26 cellular contexts compared by ENCODE assay signal in genomic region chr15:35626531-35626930, GRCh38.
A peak's percentile ranks its signal among the peaks of the same experiment; 100 is the strongest.
DNase-seq lines count a peak whose midpoint lies in the region; FAIRE-seq and TF ChIP-seq lines count a peak whose summit lies in the region.
"Had no signal": no experiment of that assay in that cellular context is flagged by ENCODE, and none has a peak within 500 bp of the region (broad histone marks: within the 10 kb centered on the region; RNA-seq: fewer than 3 reads in every experiment).

No MANE protein-coding gene starts in this region.

- TF ChIP-seq POLR2A in H1 (IDR thresholded peaks at IDR 0.05; ENCODE audit: control extremely low read depth in 1 of 2, low read depth in 2 of 2, low read length in 2 of 2) = no peak

- no peaks in the 10 kb centered on the region for H4K20me1 ChIP-seq in H1 (replicated peaks in 1 of 2; ENCODE audit: control insufficient read depth in 1 of 2, insufficient read depth in 2 of 2, low read length in 2 of 2)

- no peak overlapping the region for H3K56ac ChIP-seq in H1 (replicated peaks; ENCODE audit: insufficient read length, low read depth, low read length)

- no peaks in the 10 kb centered on the region for H3K9me3 Mint-ChIP-seq in type B pancreatic cell
- H3K9me3 Mint-ChIP-seq: activated CD8-positive, alpha-beta T cell treated with anti-CD3 and anti-CD28 coated beads for 36 hours; activated T-cell treated with anti-CD3 and anti-CD28 coated beads, Interleukin-2, amount 50 U/mL, for 72 hours; stimulated activated effector memory CD8-positive, alpha-beta T cell treated with anti-CD3 and anti-CD28 coated beads, Interleukin-12 subunit alpha, Interleukin-12 subunit beta, amount 100 ng/mL, for 72 hours; T-cell had no signal

- H3K9me3 ChIP-seq in H1 (ENCODE audit: insufficient read depth in 2 of 2, low read depth in 1 of 2, low read length in 1 of 2) = no peaks in the 10 kb centered on the region
- H3K9me3 ChIP-seq: A549, esophagus squamous epithelium, neutrophil, thyroid gland had no signal

- no peak overlapping the region for H3K4me3 Mint-ChIP-seq in type B pancreatic cell
- H3K4me3 Mint-ChIP-seq: activated CD8-positive, alpha-beta T cell treated with anti-CD3 and anti-CD28 coated beads for 36 hours; activated naive CD8-positive, alpha-beta T cell; activated T-cell treated with anti-CD3 and anti-CD28 coated beads, Interleukin-2, amount 50 U/mL, for 72 hours; stimulated activated effector memory CD8-positive, alpha-beta T cell treated with anti-CD3 and anti-CD28 coated beads, Interleukin-12 subunit alpha, Interleukin-12 subunit beta, amount 100 ng/mL, for 72 hours; T-cell had no signal

- H3K23ac ChIP-seq in H1 (ENCODE audit: insufficient read length) = no peak overlapping the region

- no peak overlapping the region for H3K4me3 ChIP-seq in H1 (ENCODE audit: extremely low read depth in 1 of 4, insufficient read depth in 2 of 4, low read depth in 3 of 4, low read length in 4 of 4)
- H3K4me3 ChIP-seq: A549, esophagus squamous epithelium, GM23248, thyroid gland had no signal

- TF ChIP-seq CTCF in H1 (IDR thresholded peaks at IDR 0.05; ENCODE audit: control extremely low read depth in 1 of 3, insufficient read depth in 1 of 3, low read depth in 1 of 3, low read length in 3 of 3) (no peak), type B pancreatic cell (conservative IDR thresholded peaks at IDR 0.05) (no peak)

- H2BK15ac ChIP-seq in H1 (ENCODE audit: low read length) = no peak overlapping the region

- H3K79me2 ChIP-seq in H1 (ENCODE audit: control insufficient read depth in 1 of 2, insufficient read depth in 2 of 2, low read length in 2 of 2) = no peaks in the 10 kb centered on the region

- H4K91ac ChIP-seq in H1 (replicated peaks; ENCODE audit: insufficient read length, low read length) = no peak overlapping the region

- H2AK5ac ChIP-seq in H1 (ENCODE audit: low read depth, low read length) = no peak overlapping the region

- WGBS in H1 (ENCODE audit: extremely low coverage in 1 of 2, insufficient coverage in 1 of 2, insufficient read length in 1 of 2, insufficient replicate concordance in 2 of 2, low coverage in 1 of 2, low lambda C conversion rate in 2 of 2, missing lambda C conversion rate in 1 of 2), 2 experiments = 87% methylated on average over 2 of the region's 2 CpGs; no CpG with 5 or more reads in 1 of the 2 experiments

- H2BK5ac ChIP-seq in H1 (ENCODE audit: low read depth, low read length) = no peak overlapping the region

- H2BK120ac ChIP-seq in H1 (replicated peaks; ENCODE audit: low read depth, low read length) = no peak overlapping the region

- peak; percentile 14 for DNase-seq in NCI-H446 treated with DMSO at 0.1 percent for 48 hours (lab: John Stamatoyannopoulos, UW)
- DNase-seq in NCI-H446 (lab: John Stamatoyannopoulos, UW) = no peak
- no peak for DNase-seq in H1 (ENCODE audit: low read depth in 1 of 2, low spot score in 2 of 2)
- peak; percentile 28 to 68 for DNase-seq in lung microvascular endothelial cell (ENCODE audit: low read depth in 2 of 2)
- no peak for DNase-seq in type B pancreatic cell (ENCODE audit: extremely low spot score, unreplicated experiment)
- no peak for DNase-seq in SIG-M5 (lab: John Stamatoyannopoulos, UW)
- DNase-seq in T-helper 1 cell = no peak
- no peak for DNase-seq in RCC 7860 (ENCODE audit: low spot score)
- DNase-seq: activated CD8-positive, alpha-beta T cell treated with anti-CD3 and anti-CD28 coated beads for 36 hours; activated T-cell treated with anti-CD3 and anti-CD28 coated beads, Interleukin-2, amount 50 U/mL, for 72 hours; DMS79 treated with DMSO at 0.1 percent for 48 hours; esophagus squamous epithelium; hypothalamus; kidney glomerular epithelial cell; NCI-H1694 treated with DMSO at 0.1 percent for 48 hours; NCI-H524 treated with DMSO at 0.1 percent for 48 hours; right cardiac atrium; stimulated activated CD4-positive, alpha-beta T cell treated with anti-CD3 and anti-CD28 coated beads, Interleukin-15, amount 100 ng/mL, for 24 hours; T-cell; thyroid gland; WERI-Rb-1 had no signal

- no peak overlapping the region for H3K9ac ChIP-seq in H1 (replicated peaks in 1 of 4; ENCODE audit: extremely low read depth in 1 of 4, low read depth in 3 of 4, low read length in 3 of 4)
- H3K9ac ChIP-seq: GM23248 had no signal

- H3K79me1 ChIP-seq in H1 (ENCODE audit: low read depth, low read length) = no peaks in the 10 kb centered on the region

- no peak overlapping the region for H4K5ac ChIP-seq in H1 (ENCODE audit: insufficient read length, low read depth, low read length)

- H3K4ac ChIP-seq in H1 (replicated peaks; ENCODE audit: insufficient read length, low read depth, low read length) = no peak overlapping the region

- H2AFZ ChIP-seq in H1 (ENCODE audit: low read length) = 0 out of 2 replicates have a peak overlapping the region, but pooled peaks have one; percentile 70
- H2AFZ ChIP-seq: GM23248 had no signal

- POLR2A ChIA-PET in H1 (lab: Charles Lee; ENCODE audit: partially characterized antibody) = no interaction called here

- H3K4me1 ChIP-seq in H1 (replicated peaks in 1 of 4; ENCODE audit: control insufficient read depth in 3 of 4, insufficient read depth in 4 of 4, low read length in 3 of 4) = peaks cover 0 to 6% (median 1%) of the 10 kb centered on the region in 4 experiments; a peak in 1 of 7 replicates
- H3K4me1 ChIP-seq: A549, thyroid gland had no signal

- no peaks in the 10 kb centered on the region for H3K36me3 Mint-ChIP-seq in type B pancreatic cell
- H3K36me3 Mint-ChIP-seq: activated naive CD8-positive, alpha-beta T cell; stimulated activated effector memory CD8-positive, alpha-beta T cell treated with anti-CD3 and anti-CD28 coated beads, Interleukin-12 subunit alpha, Interleukin-12 subunit beta, amount 100 ng/mL, for 72 hours; T-cell had no signal

- H2BK12ac ChIP-seq in H1 (ENCODE audit: low read depth, low read length) = peak overlapping the region; percentile 20; the same call in 1 of the 2 replicates

- CTCF ChIA-PET in H1 (lab: Charles Lee; ENCODE audit: partially characterized antibody) = interaction anchor here (1.4 kb wide), 1 partner anchor 11 kb away, joined by 4 read pairs; no protein-coding TSS in a partner anchor

- H3K23me2 ChIP-seq in H1 (ENCODE audit: low read depth, low read length) = no peaks in the 10 kb centered on the region

- TF ChIP-seq EP300 in H1 (IDR thresholded peaks at IDR 0.05; ENCODE audit: borderline replicate concordance in 1 of 2, low read depth in 2 of 2, low read length in 2 of 2) = no peak

- peaks cover 29% of the 10 kb centered on the region for H3K4me1 Mint-ChIP-seq in type B pancreatic cell (ENCODE audit: unreplicated experiment)
- H3K4me1 Mint-ChIP-seq: stimulated activated effector memory CD8-positive, alpha-beta T cell treated with anti-CD3 and anti-CD28 coated beads, Interleukin-12 subunit alpha, Interleukin-12 subunit beta, amount 100 ng/mL, for 72 hours; T-cell had no signal

- no peaks in the 10 kb centered on the region for H3K27me3 Mint-ChIP-seq in type B pancreatic cell

- H3K14ac ChIP-seq in H1 (ENCODE audit: insufficient read length) = no peak overlapping the region

- H3K36me3 ChIP-seq in H1 (ENCODE audit: control insufficient read depth in 2 of 4, insufficient read depth in 4 of 4, low read length in 3 of 4) = no peaks in the 10 kb centered on the region
- H3K36me3 ChIP-seq: esophagus squamous epithelium, neutrophil, thyroid gland, WERI-Rb-1 had no signal

- H4K8ac ChIP-seq in H1 (ENCODE audit: extremely low read depth, insufficient read depth, low read length) = no peak overlapping the region

- FAIRE-seq in H1 (lab: Jason Lieb, UNC) (no peak), RCC 7860 (lab: Jason Lieb, UNC) (no peak)
- FAIRE-seq: A549 had no signal

- no peak overlapping the region for H3K27ac ChIP-seq in H1 (ENCODE audit: low read depth, low read length)
- H3K27ac ChIP-seq: A549, GM23248, neutrophil, thyroid gland, WERI-Rb-1 had no signal

- H3K18ac ChIP-seq in H1 (ENCODE audit: extremely low read depth, low read length) = no peak overlapping the region

- no peak for TF ChIP-seq RAD21 in H1 (IDR thresholded peaks at IDR 0.05 in 1 of 2, conservative IDR thresholded peaks at IDR 0.05 in 1 of 2; ENCODE audit: low read depth in 2 of 2, low read length in 2 of 2)

- H3K4me2 ChIP-seq in H1 (ENCODE audit: insufficient read depth in 1 of 2, low read depth in 2 of 2, low read length in 2 of 2) = no peak overlapping the region
- H3K4me2 ChIP-seq: A549 had no signal

- H2BK20ac ChIP-seq in H1 (ENCODE audit: low read length) = no peak overlapping the region

- H3K27me3 ChIP-seq in H1 (replicated peaks in 1 of 4; ENCODE audit: control insufficient read depth in 3 of 4, extremely low read depth in 1 of 4, insufficient read depth in 3 of 4, low read length in 3 of 4) = no peaks in the 10 kb centered on the region
- H3K27me3 ChIP-seq: esophagus squamous epithelium, neutrophil, thyroid gland had no signal

- H3K27ac Mint-ChIP-seq in type B pancreatic cell = peak overlapping the region; percentile 1
- H3K27ac Mint-ChIP-seq: activated CD8-positive, alpha-beta T cell treated with anti-CD3 and anti-CD28 coated beads for 36 hours; activated naive CD8-positive, alpha-beta T cell; activated T-cell treated with anti-CD3 and anti-CD28 coated beads, Interleukin-2, amount 50 U/mL, for 72 hours; stimulated activated effector memory CD8-positive, alpha-beta T cell treated with anti-CD3 and anti-CD28 coated beads, Interleukin-12 subunit alpha, Interleukin-12 subunit beta, amount 100 ng/mL, for 72 hours; T-cell had no signal

TF ChIP-seq in H1, 55 proteins besides CTCF, POLR2A, EP300 and RAD21 (continues in another document):
- TF ChIP-seq SRF (IDR thresholded peaks at IDR 0.05; ENCODE audit: low read depth, low read length) (no peak), MAFK (IDR thresholded peaks at IDR 0.05; ENCODE audit: low read depth, low read length) (no peak), TBP (IDR thresholded peaks at IDR 0.05; ENCODE audit: low read depth, low read length) (no peak), JUND (IDR thresholded peaks at IDR 0.05; ENCODE audit: low read length) (no peak), SIX5 (IDR thresholded peaks at IDR 0.05; ENCODE audit: low read depth, low read length) (no peak), TAF7 (optimal IDR thresholded peaks at IDR 0.05; ENCODE audit: borderline replicate concordance, low read depth, low read length) (no peak), KDM5A (IDR thresholded peaks at IDR 0.05; ENCODE audit: low read length) (no peak), TCF12 (IDR thresholded peaks at IDR 0.05; ENCODE audit: low read depth, low read length) (no peak), SIN3A (conservative IDR thresholded peaks at IDR 0.05 in 1 of 2, IDR thresholded peaks at IDR 0.05 in 1 of 2; ENCODE audit: low read depth in 1 of 2, low read length in 2 of 2) (no peak), KDM4A (IDR thresholded peaks at IDR 0.05; ENCODE audit: low read depth, low read length, severe bottlenecking) (no peak), RXRA (IDR thresholded peaks at IDR 0.05; ENCODE audit: insufficient read depth, low read depth, low read length) (no peak), ATF3 (IDR thresholded peaks at IDR 0.05; ENCODE audit: insufficient read depth, low read depth, low read length) (no peak), YY1 (IDR thresholded peaks at IDR 0.05; ENCODE audit: low read depth, low read length) (no peak)

Comparison
In these comparisons a context has a peak if more than half of its experiments do, and no peak if none do; other contexts are left out.
1. DNase-seq: peak in NCI-H446 treated with DMSO at 0.1 percent for 48 hours (single experiment) and lung microvascular endothelial cell (2 of 2); none in NCI-H446 (0 of 2), H1 (0 of 2), type B pancreatic cell (single experiment), SIG-M5 (single experiment), T-helper 1 cell (0 of 5) and RCC 7860 (single experiment).